19 cellular contexts compared by ENCODE assay signal in the genomic region with DNA sequence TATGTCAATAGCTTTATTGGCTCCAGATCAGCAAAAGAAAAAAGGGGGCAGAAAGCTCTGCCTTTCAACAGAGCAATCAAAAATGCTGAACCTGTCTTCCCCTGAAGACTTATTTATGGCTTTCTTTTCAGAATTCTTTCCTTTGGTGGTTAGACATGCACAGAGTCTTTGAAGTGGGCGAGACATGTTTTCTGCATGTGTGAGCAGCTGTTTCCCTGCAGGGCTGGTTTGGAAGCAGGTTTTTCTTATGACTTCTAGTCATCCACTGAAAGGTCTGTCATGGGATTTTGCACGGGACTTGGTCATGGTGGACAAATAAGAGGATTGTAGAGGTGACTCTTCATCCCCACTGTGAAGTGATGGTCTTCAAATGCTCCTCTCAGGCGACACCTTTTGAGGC.
"Had no signal": no experiment of that assay in that cellular context is flagged by ENCODE, and none has a peak within 500 bp of the region (broad histone marks: within the 10 kb centered on the region; RNA-seq: fewer than 3 reads in every experiment).

No MANE protein-coding gene starts in this region.

- H3K4me2 ChIP-seq: hepatocyte had no signal

- H3K4me3 Mint-ChIP-seq: activated CD8-positive, alpha-beta T cell treated with anti-CD3 and anti-CD28 coated beads, Interleukin-2, amount 10 ng/mL, durations not matched to agents 7 days and 5 days; activated naive CD8-positive, alpha-beta T cell; naive thymus-derived CD8-positive, alpha-beta T cell; stimulated activated memory B cell treated with anti-CD40 and anti-IgM and Interleukin-4, amounts not matched to agents 10 μg/mL and 1 μg/mL and 100 μg/mL, for 72 hours had no signal

- DNase-seq: activated CD8-positive, alpha-beta memory T cell treated with anti-CD3 and anti-CD28 coated beads, Interleukin-2, amount 50 U/mL, for 4 hours; activated CD8-positive, alpha-beta T cell treated with anti-CD3 and anti-CD28 coated beads, Interleukin-2, amount 10 ng/mL, durations not matched to agents 7 days and 5 days; activated gamma-delta T cell; activated T-cell treated with anti-CD3 and anti-CD28 coated beads, Interleukin-2, amount 50 U/mL, for 48 hours; erythroblast; kidney; left ventricle myocardium inferior; mesenchymal stem cell; retina; stimulated activated CD4-positive, alpha-beta T cell treated with anti-CD3 and anti-CD28 coated beads, Interleukin-2, amount 100 ng/mL, for 48 hours; T-helper 1 cell; T1000; uterus had no signal

- H3K36me3 ChIP-seq: breast epithelium, left ventricle myocardium inferior, neutrophil, uterus had no signal

- ATAC-seq: activated CD8-positive, alpha-beta T cell treated with anti-CD3 and anti-CD28 coated beads, Interleukin-2, amount 10 ng/mL, durations not matched to agents 7 days and 5 days; naive thymus-derived CD8-positive, alpha-beta T cell; stimulated activated memory B cell treated with anti-CD40 and anti-IgM and Interleukin-4, amounts not matched to agents 10 μg/mL and 1 μg/mL and 100 μg/mL, for 72 hours had no signal

- H3K27ac Mint-ChIP-seq: activated CD8-positive, alpha-beta T cell treated with anti-CD3 and anti-CD28 coated beads, Interleukin-2, amount 10 ng/mL, durations not matched to agents 7 days and 5 days; activated naive CD8-positive, alpha-beta T cell; stimulated activated memory B cell treated with anti-CD40 and anti-IgM and Interleukin-4, amounts not matched to agents 10 μg/mL and 1 μg/mL and 100 μg/mL, for 72 hours had no signal

- H3K27ac ChIP-seq: breast epithelium, hepatocyte, left ventricle myocardium inferior, neutrophil, uterus had no signal

- H2AFZ ChIP-seq: hepatocyte had no signal

- H3K9me3 Mint-ChIP-seq: naive thymus-derived CD8-positive, alpha-beta T cell; stimulated activated memory B cell treated with anti-CD40 and anti-IgM and Interleukin-4, amounts not matched to agents 10 μg/mL and 1 μg/mL and 100 μg/mL, for 72 hours had no signal

- H3K27me3 ChIP-seq: breast epithelium, hepatocyte, uterus had no signal

- H3K4me3 ChIP-seq: breast epithelium, hepatocyte, left ventricle myocardium inferior, uterus had no signal

- H3K79me2 ChIP-seq: hepatocyte had no signal

- H3K9me3 ChIP-seq: breast epithelium, left ventricle myocardium inferior, neutrophil, uterus had no signal

- H3K4me1 Mint-ChIP-seq: stimulated activated memory B cell treated with anti-CD40 and anti-IgM and Interleukin-4, amounts not matched to agents 10 μg/mL and 1 μg/mL and 100 μg/mL, for 72 hours had no signal

- H3K4me1 ChIP-seq: left ventricle myocardium inferior, uterus had no signal

- FAIRE-seq: kidney had no signal

- H3K36me3 Mint-ChIP-seq: activated naive CD8-positive, alpha-beta T cell; naive thymus-derived CD8-positive, alpha-beta T cell; stimulated activated memory B cell treated with anti-CD40 and anti-IgM and Interleukin-4, amounts not matched to agents 10 μg/mL and 1 μg/mL and 100 μg/mL, for 72 hours had no signal
